In genomic region chr16:11796227-11797165, GRCh38 we compare ENCODE assay signal across 8 cellular contexts. TPM values are rescaled to one million over a fixed set of nuclear protein-coding genes. Genes with fewer than 3 reads are reported as not detected.
A peak's percentile ranks its signal among the peaks of the same experiment; 100 is the strongest.
DNase-seq lines count a peak whose midpoint lies in the region; ATAC-seq and TF ChIP-seq lines count a peak whose summit lies in the region.

No MANE protein-coding gene starts in this region.

- POLR2A ChIA-PET in T-cell (lab: Charles Lee), result interaction anchor here (0.7 to 2.9 kb wide), 7 partner anchors 13 to 118 kb away, joined by 3 to 13 read pairs (median 4); partner anchors contain the start of gene TXNDC11 (in 1 of the 2)

- peak overlapping the region; percentile 90 to 93 (median 90) for H3K4me3 Mint-ChIP-seq in T-cell

- ATAC-seq in HG02840 (IDR thresholded peaks at IDR 0.05; ENCODE audit: low FRiP score, unreplicated experiment) (peak; percentile 23), T-cell (replicated peaks in 1 of 4) (no peak)

- peaks cover 26% of the 10 kb centered on the region for H3K4me1 ChIP-seq in smooth muscle cell (ENCODE audit: low read depth)

- H3F3A ChIP-seq in smooth muscle cell (ENCODE audit: low read depth), result peaks cover 13% of the 10 kb centered on the region

- peak; percentile 44 for DNase-seq in GM12865 (ENCODE audit: low read depth)
- peak in 14 of 34 experiments; percentile 7 to 36 (median 30) for DNase-seq in T-cell
- peak; percentile 50 for DNase-seq in choroid plexus epithelial cell (ENCODE audit: low read depth)
- peak; percentile 29 for DNase-seq in kidney glomerular epithelial cell (lab: John Stamatoyannopoulos, UW)
- peak; percentile 11 for DNase-seq in smooth muscle cell (lab: John Stamatoyannopoulos, UW; ENCODE audit: unreplicated experiment)
- DNase-seq in DMS79 (lab: John Stamatoyannopoulos, UW), result no peak
- DNase-seq in H4 (ENCODE audit: low spot score), result no peak

- H2AFZ ChIP-seq in smooth muscle cell (ENCODE audit: low read depth), result peak overlapping the region; percentile 63

- TF ChIP-seq CTCF in GM12865 (IDR thresholded peaks at IDR 0.05; ENCODE audit: insufficient read depth, low read depth, low read length, missing control alignments) (no peak), choroid plexus epithelial cell (conservative IDR thresholded peaks at IDR 0.05; ENCODE audit: low read depth, low read length) (no peak), smooth muscle cell (IDR thresholded peaks at IDR 0.05; ENCODE audit: borderline replicate concordance, insufficient read depth, poor library complexity, severe bottlenecking) (no peak)

- peak overlapping the region; percentile 98 for H3K4me2 ChIP-seq in smooth muscle cell

- WGBS in smooth muscle cell (ENCODE audit: low lambda C conversion rate), result 8% methylated on average over 41 of the region's 93 CpGs

- H3K9me3 ChIP-seq in smooth muscle cell (replicated peaks; ENCODE audit: low read depth), result no peaks in the 10 kb centered on the region

- H3K36me3 Mint-ChIP-seq in T-cell, result peaks cover 4% of the 10 kb centered on the region

- peak overlapping the region; percentile 91 for H3K9ac ChIP-seq in smooth muscle cell (ENCODE audit: low read depth)

- peaks cover 78% of the 10 kb centered on the region for H3K79me2 ChIP-seq in smooth muscle cell (ENCODE audit: low read depth)

- H3K27me3 ChIP-seq in smooth muscle cell (ENCODE audit: low read depth), result no peaks in the 10 kb centered on the region

- H3K4me3 ChIP-seq in GM12865 (ENCODE audit: low read depth, low read length) (peak overlapping the region; percentile 88), choroid plexus epithelial cell (ENCODE audit: low read depth, low read length) (peak overlapping the region; percentile 85), smooth muscle cell (peak overlapping the region; percentile 100)

- peak overlapping the region; percentile 91 to 94 for H3K27ac Mint-ChIP-seq in T-cell

- no peaks in the 10 kb centered on the region for H3K36me3 ChIP-seq in smooth muscle cell (ENCODE audit: low read depth)

- H3K27me3 Mint-ChIP-seq in T-cell, result no peaks in the 10 kb centered on the region

- CTCF ChIA-PET in T-cell (lab: Charles Lee), result interaction anchor here (0.7 to 4.0 kb wide), 10 partner anchors 11 to 264 kb away, joined by 4 to 37 read pairs (median 4); partner anchors contain the start of gene TXNDC11 (in 1 of the 2)

- peaks cover 43% of the 10 kb centered on the region for H4K20me1 ChIP-seq in smooth muscle cell (ENCODE audit: low read depth)

- H3K9me3 Mint-ChIP-seq in T-cell, result no peaks in the 10 kb centered on the region

- peaks cover 80 to 82% (median 82%) of the 10 kb centered on the region in 3 donors for H3K4me1 Mint-ChIP-seq in T-cell

- H3K27ac ChIP-seq in smooth muscle cell (ENCODE audit: low read depth), result peak overlapping the region; percentile 82

RNA-seq across cellular contexts. Expression of gene ZC3H7A, which starts 0.6 kb away (rescaled TPM):
- total RNA-seq in T-cell, result 100 to 1,000 TPM in 1 of 5 donors, 10 to 100 TPM in 4; 57.6 to 115 (median 68.2) TPM
- total RNA-seq in smooth muscle cell, result 38.6 and 43.4 TPM in 2 replicates
- polyA plus RNA-seq in smooth muscle cell, result 31.3 and 37.3 TPM in 2 replicates
- total RNA-seq in H4 (2014; rRNA removed; shearing (Covaris generic)), result 16.7 and 19.4 TPM in 2 replicates

RNA-seq across cellular contexts. Expression of gene TXNDC11, which starts 53.8 kb away (rescaled TPM):
- total RNA-seq in T-cell (10 to 100 TPM; 44.0 to 76.3 (median 54.0) TPM), smooth muscle cell (30.8 and 31.1 TPM in 2 replicates)
- polyA plus RNA-seq in smooth muscle cell, result 27.3 and 27.9 TPM in 2 replicates
- total RNA-seq in H4 (2014; rRNA removed; shearing (Covaris generic)), result 23.7 and 24.4 TPM in 2 replicates

RNA-seq across cellular contexts. Expression of gene RSL1D1, which starts 54.8 kb away (rescaled TPM):
- total RNA-seq in T-cell (100 to 1,000 TPM; 165 to 205 (median 180) TPM), smooth muscle cell (157 and 165 TPM in 2 replicates)
- polyA plus RNA-seq in smooth muscle cell, result 104 and 138 TPM in 2 replicates
- total RNA-seq in H4 (2014; rRNA removed; shearing (Covaris generic)), result 242 and 250 TPM in 2 replicates

Comparison
In these comparisons a context has a peak if more than half of its experiments do, and no peak if none do; other contexts are left out.
1. DNase-seq: peak in GM12865 (single experiment), choroid plexus epithelial cell (single experiment), kidney glomerular epithelial cell (single experiment) and smooth muscle cell (single experiment); none in DMS79 (single experiment) and H4 (single experiment).
2. Peak in every context shown above with its lines, with median percentiles within 50 percentile points of each other: H3K4me3 ChIP-seq.